In the genomic region with DNA sequence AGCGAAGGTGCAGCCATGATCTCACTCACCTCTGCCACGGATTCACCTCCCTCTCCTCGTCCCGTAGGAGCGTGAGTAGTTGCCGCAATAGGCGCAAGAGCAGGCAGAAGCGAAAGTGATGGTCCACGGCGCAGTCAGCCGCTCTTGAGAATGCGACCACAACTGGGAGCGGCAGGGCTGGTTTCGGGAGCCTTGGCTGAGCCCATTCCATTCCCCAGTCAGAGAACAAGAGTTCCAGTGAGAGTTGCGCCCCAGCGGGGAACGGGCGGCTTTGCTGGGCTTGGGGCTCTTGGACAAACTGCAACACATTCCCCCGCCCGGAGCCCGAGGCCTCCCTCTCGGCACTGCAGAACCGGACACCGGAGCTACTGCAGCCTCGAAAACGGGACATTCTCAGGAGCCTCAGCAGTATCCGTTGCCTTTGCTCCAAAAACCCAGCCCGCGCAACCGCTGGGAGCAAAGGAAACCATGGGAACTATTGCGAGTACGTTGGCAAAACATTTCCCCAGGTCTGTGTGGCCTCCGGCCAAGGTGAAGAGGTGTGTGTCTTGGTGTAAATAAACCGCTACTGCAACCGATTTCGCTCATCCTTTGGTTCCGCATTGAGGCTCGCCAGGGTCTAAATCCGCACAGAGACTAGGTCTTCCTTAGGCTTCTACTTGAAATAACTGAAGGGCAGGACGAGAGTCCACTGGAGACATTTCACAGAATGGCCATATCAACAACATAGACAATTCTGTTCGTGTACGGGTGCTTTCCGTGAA, we compare ENCODE assay signal across 8 cellular contexts. TPM values are rescaled to one million over a fixed set of nuclear protein-coding genes. Genes with fewer than 3 reads are reported as not detected.
DNase-seq lines count a peak whose midpoint lies in the region; TF ChIP-seq lines count a peak whose summit lies in the region.

No MANE protein-coding gene starts in this region.

- H3K4me3 ChIP-seq in neutrophil (ENCODE audit: low read depth in 1 of 2, low read length in 1 of 2) (peak overlapping the region; percentile 68 to 69), thyroid gland (replicated peaks in 1 of 3) (peak overlapping the region in 2 of 3 donors; percentile 45 to 68)

- DNase-seq in EH (ENCODE audit: low read depth) (peak; percentile 72), GOT3 (lab: John Stamatoyannopoulos, UW) (peak; percentile 34), Kasumi-1 (lab: John Stamatoyannopoulos, UW) (peak; percentile 70 to 77), SHP77 (lab: John Stamatoyannopoulos, UW) (peak; percentile 58 to 74), germinal center (ENCODE audit: low spot score) (peak; percentile 15), thyroid gland (peak; percentile 80 to 82)
- peak; percentile 5 to 43 (median 12) for DNase-seq in activated naive CD4-positive, alpha-beta T cell (lab: John Stamatoyannopoulos, UW)

- H3K36me3 ChIP-seq in neutrophil = no peaks in the 10 kb centered on the region
- no peaks in the 10 kb centered on the region for H3K36me3 ChIP-seq in thyroid gland

- H3K27ac ChIP-seq in neutrophil (peak overlapping the region; percentile 76), thyroid gland (peak overlapping the region; percentile 82 to 90 (median 87))

- TF ChIP-seq CTCF in neutrophil (IDR thresholded peaks at IDR 0.05) (no peak), thyroid gland (IDR thresholded peaks at IDR 0.05) (no peak)

- H3K27me3 ChIP-seq in neutrophil = no peaks in the 10 kb centered on the region
- no peaks in the 10 kb centered on the region for H3K27me3 ChIP-seq in thyroid gland

- 1 to 3% methylated on average over 15 to 18 of the region's 43 CpGs for WGBS in thyroid gland, 2 donors

- H3K9me3 ChIP-seq in neutrophil (no peaks in the 10 kb centered on the region), thyroid gland (no peaks in the 10 kb centered on the region)

- intact Hi-C loops in thyroid gland (cut with DNase I) = no loop called here

- peak in 1 of 2 donors; percentile 30 for TF ChIP-seq POLR2A in thyroid gland (IDR thresholded peaks at IDR 0.05)

- peaks cover 6% of the 10 kb centered on the region in 2 experiments for H3K4me1 ChIP-seq in neutrophil (ENCODE audit: control insufficient read depth in 1 of 2, insufficient read depth in 1 of 2, low read depth in 1 of 2, low read length in 1 of 2)
- peaks cover 0 to 7% of the 10 kb centered on the region in 2 donors for H3K4me1 ChIP-seq in thyroid gland

RNA-seq across cellular contexts. Expression of a gene that starts 5.7 kb away (rescaled TPM):
- total RNA-seq in thyroid gland = 10 to 100 TPM; 18.4 to 23.5 (median 20.8) TPM

Comparison
In these comparisons a context has a peak if more than half of its experiments do, and no peak if none do; other contexts are left out.
1. Peak in every context shown above with its lines: DNase-seq, H3K4me3 ChIP-seq and H3K27ac ChIP-seq.
2. DNase-seq: peak in every context shown above with its lines; median percentile 81 in thyroid gland; 74 in Kasumi-1; 72 in EH; 66 in SHP77; 34 in GOT3; 15 in germinal center; 12 in activated naive CD4-positive, alpha-beta T cell.